Comparison of ENCODE assay signal across 8 cellular contexts in the genomic region with DNA sequence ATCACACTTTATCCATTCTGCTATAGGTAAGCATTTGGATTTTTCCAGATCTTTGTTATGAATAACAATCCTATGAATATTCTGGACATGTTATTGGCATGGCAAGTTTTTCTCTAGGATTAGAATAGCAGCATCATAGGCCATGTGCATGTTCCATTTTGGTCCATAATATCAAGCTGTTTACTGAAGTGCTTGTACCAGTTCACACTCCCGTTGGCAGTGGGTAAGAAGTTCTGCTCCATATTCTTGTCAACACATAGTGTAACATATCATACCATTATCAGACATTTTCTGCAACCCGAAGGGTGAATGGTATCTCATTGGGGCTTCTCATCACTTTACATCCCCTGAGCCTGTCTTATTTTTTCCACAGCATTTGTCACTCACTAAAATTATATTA.
"Had no signal": no experiment of that assay in that cellular context is flagged by ENCODE, and none has a peak within 500 bp of the region (broad histone marks: within the 10 kb centered on the region; RNA-seq: fewer than 3 reads in every experiment).

No MANE protein-coding gene starts in this region.

- ATAC-seq: GM12878 had no signal

- FAIRE-seq: G401.6, GM12878, GM12891, GM12892, GM18507, GM19239 had no signal

- H3K4me3 ChIP-seq: GM12878 had no signal

- DNase-seq: GDM1, GF-D8 had no signal
